Comparison of ENCODE assay signal across 7 cellular contexts in genomic region chr10:42899036-42899435, GRCh38.
"Had no signal": no experiment of that assay in that cellular context is flagged by ENCODE, and none has a peak within 500 bp of the region (broad histone marks: within the 10 kb centered on the region; RNA-seq: fewer than 3 reads in every experiment).

No MANE protein-coding gene starts in this region.

- H2AFZ ChIP-seq: GM23248 had no signal

- ATAC-seq: HCT116 had no signal

- DNase-seq: GM23248, HFFc6, IMR-90, KG1 had no signal

- H3K27ac Mint-ChIP-seq: HFFc6 had no signal

- H3K9ac ChIP-seq: GM23248 had no signal

- H3K27ac ChIP-seq: GM23248 had no signal

- H3K36me3 ChIP-seq: HAP-1 had no signal

- H3K4me3 Mint-ChIP-seq: HFFc6 had no signal

- H3K4me3 ChIP-seq: GM23248, HAP-1, K562 had no signal

- H3K9me3 ChIP-seq: HAP-1 had no signal

- H3K4me1 ChIP-seq: HAP-1 had no signal
